18 cellular contexts compared by ENCODE assay signal in genomic region chr1:28537457-28538199, GRCh38. TPM values are rescaled to one million over a fixed set of nuclear protein-coding genes. Genes with fewer than 3 reads are reported as not detected.
DNase-seq lines count a peak whose midpoint lies in the region; ATAC-seq and TF ChIP-seq lines count a peak whose summit lies in the region.
"Had no signal": no experiment of that assay in that cellular context is flagged by ENCODE, and none has a peak within 500 bp of the region (broad histone marks: within the 10 kb centered on the region; RNA-seq: fewer than 3 reads in every experiment).

No MANE protein-coding gene starts in this region.

- DNase-seq in left ventricle myocardium superior (no peak), right atrium auricular region (ENCODE audit: low spot score) (no peak), nephron progenitor cell (no peak), CD1c-positive myeloid dendritic cell (ENCODE audit: extremely low spot score) (no peak), GDM1 (lab: John Stamatoyannopoulos, UW) (no peak)
- no peak for DNase-seq in effector memory CD8-positive, alpha-beta T cell
- DNase-seq: activated CD8-positive, alpha-beta T cell treated with anti-CD3 and anti-CD28 coated beads for 36 hours; activated naive CD4-positive, alpha-beta T cell; CD4-positive, CD25-positive, alpha-beta regulatory T cell; dermis blood vessel endothelial cell; NCI-H1417; NCI-H526 treated with DMSO at 0.1 percent for 48 hours; T1000 had no signal

- H3K36me3 Mint-ChIP-seq in effector memory CD8-positive, alpha-beta T cell (ENCODE audit: insufficient read depth): peaks cover 23% of the 10 kb centered on the region
- H3K36me3 Mint-ChIP-seq in nephron progenitor cell (ENCODE audit: low read depth): peaks cover 39% of the 10 kb centered on the region
- H3K36me3 Mint-ChIP-seq: IgD-negative memory B cell had no signal

- H3K9me3 Mint-ChIP-seq in effector memory CD8-positive, alpha-beta T cell: no peaks in the 10 kb centered on the region
- no peaks in the 10 kb centered on the region for H3K9me3 Mint-ChIP-seq in nephron progenitor cell
- H3K9me3 Mint-ChIP-seq: activated CD8-positive, alpha-beta T cell treated with anti-CD3 and anti-CD28 coated beads for 36 hours; CD4-positive, CD25-positive, alpha-beta regulatory T cell; IgD-negative memory B cell had no signal

- peaks cover 6% of the 10 kb centered on the region for H3K36me3 ChIP-seq in right atrium auricular region

- H3K27ac Mint-ChIP-seq in effector memory CD8-positive, alpha-beta T cell: peak overlapping the region; percentile 41 to 64
- H3K27ac Mint-ChIP-seq in nephron progenitor cell: peak overlapping the region; percentile 96
- H3K27ac Mint-ChIP-seq: IgD-negative memory B cell had no signal

- H3K27ac ChIP-seq in right atrium auricular region: no peak overlapping the region

- no peaks in the 10 kb centered on the region for H3K4me1 Mint-ChIP-seq in effector memory CD8-positive, alpha-beta T cell (ENCODE audit: low read depth in 2 of 2)
- no peaks in the 10 kb centered on the region for H3K4me1 Mint-ChIP-seq in nephron progenitor cell
- H3K4me1 Mint-ChIP-seq: CD4-positive, CD25-positive, alpha-beta regulatory T cell; IgD-negative memory B cell had no signal

- H3K27me3 Mint-ChIP-seq in effector memory CD8-positive, alpha-beta T cell: no peaks in the 10 kb centered on the region
- no peaks in the 10 kb centered on the region for H3K27me3 Mint-ChIP-seq in nephron progenitor cell (ENCODE audit: low read depth, poor library complexity)
- H3K27me3 Mint-ChIP-seq: activated CD8-positive, alpha-beta T cell treated with anti-CD3 and anti-CD28 coated beads for 36 hours; CD4-positive, CD25-positive, alpha-beta regulatory T cell; IgD-negative memory B cell had no signal

- no peak overlapping the region for H3K4me3 Mint-ChIP-seq in effector memory CD8-positive, alpha-beta T cell
- no peak overlapping the region for H3K4me3 Mint-ChIP-seq in nephron progenitor cell
- H3K4me3 Mint-ChIP-seq: activated CD8-positive, alpha-beta T cell treated with anti-CD3 and anti-CD28 coated beads for 36 hours; CD4-positive, CD25-positive, alpha-beta regulatory T cell; IgD-negative memory B cell had no signal

- intact Hi-C loops in left ventricle myocardium superior (cut with micrococcal nuclease): no loop called here

- H3K27me3 ChIP-seq in right atrium auricular region: no peaks in the 10 kb centered on the region

- ATAC-seq in left ventricle myocardium superior (peak; percentile 45), HG02870 (IDR thresholded peaks at IDR 0.05; ENCODE audit: unreplicated experiment) (no peak), HG02938 (IDR thresholded peaks at IDR 0.05; ENCODE audit: unreplicated experiment) (no peak)
- ATAC-seq in effector memory CD8-positive, alpha-beta T cell (replicated peaks): no peak
- ATAC-seq: activated CD8-positive, alpha-beta T cell treated with anti-CD3 and anti-CD28 coated beads for 36 hours had no signal

- no peak overlapping the region for H3K4me3 ChIP-seq in right atrium auricular region

- TF ChIP-seq CTCF in right atrium auricular region (IDR thresholded peaks at IDR 0.05) (no peak), nephron progenitor cell (IDR thresholded peaks at IDR 0.05) (no peak)

- H3K4me1 ChIP-seq in right atrium auricular region: no peaks in the 10 kb centered on the region

- no peaks in the 10 kb centered on the region for H3K9me3 ChIP-seq in right atrium auricular region

RNA-seq across cellular contexts. Expression of gene TRNAU1AP, which starts 15.3 kb away (rescaled TPM):
- total RNA-seq in left ventricle myocardium superior (14.5 TPM), right atrium auricular region (10 to 100 TPM in 1 of 2 donors, 1 to 10 TPM in 1; 7.4 to 12.6 TPM)

RNA-seq across cellular contexts. Expression of gene RCC1, which starts 31.8 kb away (rescaled TPM):
- total RNA-seq in left ventricle myocardium superior (8.0 TPM), right atrium auricular region (1 to 10 TPM; 6.2 to 8.1 TPM)

RNA-seq across cellular contexts. Expression of gene RAB42, which starts 54.4 kb away (rescaled TPM):
- 1.5 TPM for total RNA-seq in left ventricle myocardium superior
- 1 to 10 TPM; 1.5 to 2.0 TPM for total RNA-seq in right atrium auricular region
- total RNA-seq: activated CD8-positive, alpha-beta T cell treated with anti-CD3 and anti-CD28 coated beads for 36 hours; CD4-positive, CD25-positive, alpha-beta regulatory T cell; H4; MCF 10A had no signal
